In genomic region chr5:33848554-33848953, GRCh38 we compare ENCODE assay signal across 16 cellular contexts. TPM values are rescaled to one million over a fixed set of nuclear protein-coding genes. Genes with fewer than 3 reads are reported as not detected.
DNase-seq lines count a peak whose midpoint lies in the region; ATAC-seq, FAIRE-seq and TF ChIP-seq lines count a peak whose summit lies in the region.
"Had no signal": no experiment of that assay in that cellular context is flagged by ENCODE, and none has a peak within 500 bp of the region (broad histone marks: within the 10 kb centered on the region; RNA-seq: fewer than 3 reads in every experiment).

No MANE protein-coding gene starts in this region.

- peak overlapping the region; percentile 93 for H3K27ac ChIP-seq in GM12878 (ENCODE audit: control insufficient read depth, insufficient read depth)
- H3K27ac ChIP-seq: C4-2B, SJCRH30 had no signal

- peaks cover 8% of the 10 kb centered on the region for H3K4me1 Mint-ChIP-seq in activated CD4-positive, alpha-beta T cell treated with anti-CD3 and anti-CD28 coated beads for 36 hours

- no peaks in the 10 kb centered on the region; a peak in 1 of 4 replicates for H3K36me3 ChIP-seq in GM12878 (ENCODE audit: control insufficient read depth in 2 of 2, insufficient read depth in 2 of 2, low read length in 1 of 2)
- H3K36me3 ChIP-seq: SJCRH30 had no signal

- H3K4me1 ChIP-seq in GM12878 (ENCODE audit: control insufficient read depth, insufficient read depth, low read length): peaks cover 61% of the 10 kb centered on the region

- H3K9me3 ChIP-seq in GM12878 (replicated peaks; ENCODE audit: control insufficient read depth, insufficient read depth, low read length): peaks cover 7% of the 10 kb centered on the region; the same call in 2 of the 3 replicates

- no TSS peak for BruUV-seq in GM12878 (replicated peaks; lab: Mats Ljungman, UMichigan)

- peak; percentile 28; the same call in 1 of the 2 replicates for TF ChIP-seq RAD21 in GM12878 (IDR thresholded peaks at IDR 0.05; ENCODE audit: insufficient read depth, low read depth, low read length)

- SMC1A ChIA-PET in GM12878 (lab: Charles Lee; ENCODE audit: uncharacterized antibody, unreplicated experiment): interaction anchor here (0.6 to 2.5 kb wide), 12 partner anchors 9 to 260 kb away, joined by 3 to 22 read pairs (median 4); no protein-coding TSS in a partner anchor

- peaks cover 1% of the 10 kb centered on the region; the same call in 1 of the 2 replicates for H3K79me2 ChIP-seq in GM12878 (ENCODE audit: control insufficient read depth, insufficient read depth, low read length)

- CTCF ChIA-PET in GM12878 (lab: Yijun Ruan, JAX): interaction anchor here (1.0 to 1.2 kb wide), 3 partner anchors 12 to 172 kb away, joined by 3 to 8 read pairs (median 4); no protein-coding TSS in a partner anchor
- CTCF ChIA-PET in activated CD4-positive, alpha-beta T cell treated with anti-CD3 and anti-CD28 coated beads for 36 hours (lab: Charles Lee): interaction anchor here (0.6 to 0.7 kb wide), 2 partner anchors 92 to 260 kb away, joined by 3 read pairs; no protein-coding TSS in a partner anchor

- H3K4me3 Mint-ChIP-seq in activated CD4-positive, alpha-beta T cell treated with anti-CD3 and anti-CD28 coated beads for 36 hours: no peak overlapping the region
- H3K4me3 Mint-ChIP-seq: activated naive CD4-positive, alpha-beta T cell treated with anti-CD3 and anti-CD28 coated beads, Interleukin-2, amount 50 U/mL, for 24 hours; mesothelial cell of epicardium had no signal

- H3K27me3 ChIP-seq in GM12878 (replicated peaks in 1 of 2; ENCODE audit: control insufficient read depth in 2 of 2, insufficient read depth in 2 of 2, low read length in 1 of 2): no peaks in the 10 kb centered on the region
- H3K27me3 ChIP-seq: SJCRH30 had no signal

- FAIRE-seq in GM12878 (lab: Jason Lieb, UNC): peak; percentile 7
- FAIRE-seq: endometrium, islet of Langerhans had no signal

- no peaks in the 10 kb centered on the region for H3K36me3 Mint-ChIP-seq in activated CD4-positive, alpha-beta T cell treated with anti-CD3 and anti-CD28 coated beads for 36 hours (ENCODE audit: low read depth)
- H3K36me3 Mint-ChIP-seq: activated naive CD4-positive, alpha-beta T cell treated with anti-CD3 and anti-CD28 coated beads, Interleukin-2, amount 50 U/mL, for 24 hours; mesothelial cell of epicardium had no signal

- peaks cover 2% of the 10 kb centered on the region for H3K9me3 Mint-ChIP-seq in activated CD4-positive, alpha-beta T cell treated with anti-CD3 and anti-CD28 coated beads for 36 hours (ENCODE audit: low read depth)
- H3K9me3 Mint-ChIP-seq: activated naive CD4-positive, alpha-beta T cell treated with anti-CD3 and anti-CD28 coated beads, Interleukin-2, amount 50 U/mL, for 24 hours had no signal

- no peak overlapping the region for H2AFZ ChIP-seq in GM12878 (ENCODE audit: control insufficient read depth, low read depth, low read length)

- TF ChIP-seq EP300 in GM12878 (IDR thresholded peaks at IDR 0.05; ENCODE audit: borderline replicate concordance in 1 of 2, control insufficient read depth in 1 of 2, low read depth in 2 of 2, low read length in 2 of 2): peak; percentile 57 to 88; a peak in 3 of 4 replicates

- peak overlapping the region; percentile 14 for H3K9ac ChIP-seq in GM12878 (ENCODE audit: control insufficient read depth, insufficient read depth, low read length)

- TF ChIP-seq CTCF in GM12878 (IDR thresholded peaks at IDR 0.05 in 2 of 3, conservative IDR thresholded peaks at IDR 0.05 in 1 of 3; ENCODE audit: control insufficient read depth in 2 of 3, extremely low read depth in 1 of 3, insufficient read depth in 1 of 3, low read depth in 3 of 3, low read length in 3 of 3): no peak

- no peak overlapping the region for H3K27ac Mint-ChIP-seq in activated CD4-positive, alpha-beta T cell treated with anti-CD3 and anti-CD28 coated beads for 36 hours
- H3K27ac Mint-ChIP-seq: activated naive CD4-positive, alpha-beta T cell treated with anti-CD3 and anti-CD28 coated beads, Interleukin-2, amount 50 U/mL, for 24 hours; mesothelial cell of epicardium had no signal

- peak; percentile 21 for ATAC-seq in GM19023 (IDR thresholded peaks at IDR 0.05; ENCODE audit: unreplicated experiment)
- peak; percentile 34 for ATAC-seq in GM21717 (IDR thresholded peaks at IDR 0.05; ENCODE audit: unreplicated experiment)
- ATAC-seq in HG03175 (IDR thresholded peaks at IDR 0.05; ENCODE audit: unreplicated experiment): peak; percentile 44
- ATAC-seq in GM12878: peak; percentile 45
- ATAC-seq in activated CD4-positive, alpha-beta T cell treated with anti-CD3 and anti-CD28 coated beads for 36 hours: no peak

- in situ Hi-C loops in GM12878 (cut with MboI): no loop called here

- DNase-seq in GM12878 (ENCODE audit: low read depth, low spot score) (peak; percentile 68), NCI-H187 (lab: John Stamatoyannopoulos, UW) (no peak)
- DNase-seq in activated CD4-positive, alpha-beta T cell treated with anti-CD3 and anti-CD28 coated beads, Interleukin-2, amount 50 U/mL, for 4 hours: no peak
- no peak for DNase-seq in activated CD4-positive, alpha-beta T cell treated with anti-CD3 and anti-CD28 coated beads for 36 hours
- DNase-seq: NCI-H2171; NK-92 treated with Interleukin-12 subunit alpha and Interleukin-12 subunit beta, amount 100 ng/mL, for 24 hours; SJCRH30; substantia nigra had no signal

- H3K27me3 Mint-ChIP-seq in activated CD4-positive, alpha-beta T cell treated with anti-CD3 and anti-CD28 coated beads for 36 hours: no peaks in the 10 kb centered on the region
- H3K27me3 Mint-ChIP-seq: activated naive CD4-positive, alpha-beta T cell treated with anti-CD3 and anti-CD28 coated beads, Interleukin-2, amount 50 U/mL, for 24 hours had no signal

- H4K20me1 ChIP-seq in GM12878 (ENCODE audit: control insufficient read depth, insufficient read depth): no peaks in the 10 kb centered on the region

- POLR2A ChIA-PET in GM12878 (lab: Charles Lee): no interaction called here
- POLR2A ChIA-PET in activated CD4-positive, alpha-beta T cell treated with anti-CD3 and anti-CD28 coated beads for 36 hours (lab: Charles Lee): no interaction called here

- RAD21 ChIA-PET in GM12878 (lab: Charles Lee; ENCODE audit: unreplicated experiment): interaction anchor here (1.0 to 3.4 kb wide), 5 partner anchors 10 to 172 kb away, joined by 3 to 41 read pairs (median 4); no protein-coding TSS in a partner anchor

- WGBS in GM12878 (ENCODE audit: insufficient coverage, insufficient replicate concordance, low lambda C conversion rate, missing lambda C conversion rate): 20% methylated on average over 2 of the region's 2 CpGs

- no peak for TF ChIP-seq POLR2A in GM12878 (IDR thresholded peaks at IDR 0.05; ENCODE audit: low read depth, low read length)

- peak overlapping the region; percentile 65 for H3K4me2 ChIP-seq in GM12878 (ENCODE audit: control insufficient read depth, insufficient read depth)

- intact Hi-C loops in GM12878 (cut with micrococcal nuclease; ENCODE audit: unreplicated experiment): no loop called here
- intact Hi-C loops in activated CD4-positive, alpha-beta T cell treated with anti-CD3 and anti-CD28 coated beads for 36 hours (cut with DNase I, micrococcal nuclease): no loop called here

- peak overlapping the region; percentile 14; the same call in 1 of the 2 replicates for H3K4me3 ChIP-seq in GM12878
- H3K4me3 ChIP-seq: SJCRH30 had no signal

TF ChIP-seq in GM12878, 131 proteins besides CTCF, POLR2A, EP300 and RAD21 (continues in another document):
- TF ChIP-seq CEBPB (IDR thresholded peaks at IDR 0.05; ENCODE audit: borderline replicate concordance in 1 of 2, low read depth in 2 of 2, low read length in 2 of 2) (no peak), ZZZ3 (IDR thresholded peaks at IDR 0.05; ENCODE audit: control insufficient read depth, insufficient read length, low read depth) (no peak), CBFB (IDR thresholded peaks at IDR 0.05; ENCODE audit: low read depth) (no peak), HSF1 (IDR thresholded peaks at IDR 0.05; ENCODE audit: low read depth, low read length) (no peak)

RNA-seq across cellular contexts. Expression of gene ADAMTS12, which starts 43.2 kb away (rescaled TPM):
- 40.9 and 41.6 TPM in 2 replicates for total RNA-seq in GM12878 (2013; cell fraction: nucleolus; rRNA removed)
- total RNA-seq in GM12878 (2014; rRNA removed): 27.9 and 30.6 TPM in 2 replicates
- total RNA-seq in GM12878 (2014; rRNA removed; fragmentation: Illumina TruSeq; extraction: Trizol): 21.2 and 21.7 TPM in 2 replicates
- total RNA-seq in GM12878 (2021): 28.4 and 32.5 TPM in 2 replicates
- 5.6 TPM for polyA plus RNA-seq in GM12878 (2011; ENCODE audit: low read depth)
- polyA plus RNA-seq in GM12878 (2011; rRNA removed): 0.07 and 0.11 TPM in 2 replicates
- 0.03 and 0.08 TPM in 2 replicates for polyA plus RNA-seq in GM12878 (2011; cell fraction: cytosol; rRNA removed)
- 0.18 TPM in 2 replicates for polyA plus RNA-seq in GM12878 (2011; cell fraction: nucleus; rRNA removed)
- 7.0 and 8.5 TPM in 2 replicates for polyA plus RNA-seq in GM12878 (2012)
- polyA plus RNA-seq in GM12878 (2014; fragmentation: Illumina TruSeq; extraction: Trizol): 16.4 and 20.2 TPM in 2 replicates
- polyA plus RNA-seq in GM12878 (2014; fragmentation: Nextera tagmentation; extraction: Ambion mirVana): 10 to 100 TPM; 29.4 to 35.8 TPM
- polyA plus RNA-seq in GM12878 (2014; rRNA removed): 19.5 and 20.0 TPM in 2 replicates
- polyA plus RNA-seq in GM12878 (2016; fragmentation: Nextera tagmentation; extraction: Ambion mirVana): 10 to 100 TPM; 12.3 to 15.1 TPM
- polyA minus RNA-seq in GM12878 (2011; rRNA and poly(A)+ RNA removed): 0.21 and 0.37 TPM in 2 replicates
- polyA minus RNA-seq in GM12878 (2011; cell fraction: cytosol; rRNA and poly(A)+ RNA removed): not detected in 2 replicates
- polyA minus RNA-seq in GM12878 (2011; cell fraction: nucleus; rRNA and poly(A)+ RNA removed): 0.36 and 0.57 TPM in 2 replicates
- not detected for total RNA-seq in activated CD4-positive, alpha-beta T cell treated with anti-CD3 and anti-CD28 coated beads for 36 hours

Comparison
In these comparisons a context has a peak if more than half of its experiments do, and no peak if none do; other contexts are left out.
1. RNA of gene ADAMTS12, which starts 43.2 kb away (total RNA-seq): 21.2 to 41.6 TPM in GM12878; not detected in activated CD4-positive, alpha-beta T cell treated with anti-CD3 and anti-CD28 coated beads for 36 hours; every median in the first group is over 10 times any median in the second.